In the genomic region with DNA sequence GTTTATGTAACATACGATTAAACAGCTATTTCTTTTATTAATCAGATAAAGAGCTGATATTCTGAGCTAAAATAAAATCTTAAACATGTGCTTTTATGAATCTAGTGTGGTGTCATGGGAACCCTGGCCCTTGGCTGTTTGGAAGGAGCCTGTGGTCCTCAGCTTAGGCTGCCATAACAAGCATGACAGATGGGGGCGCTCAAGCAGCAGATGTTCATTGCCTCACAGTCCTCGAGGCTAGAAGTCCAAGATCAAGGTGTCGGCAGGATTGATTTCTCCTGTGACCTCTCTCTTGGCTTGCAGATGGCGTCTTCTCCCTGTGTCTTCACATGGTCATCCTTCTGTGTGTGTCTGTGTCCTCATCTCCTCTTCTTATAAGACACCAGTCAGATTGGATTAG, we compare ENCODE assay signal across 13 cellular contexts.
DNase-seq lines count a peak whose midpoint lies in the region; ATAC-seq, FAIRE-seq and TF ChIP-seq lines count a peak whose summit lies in the region.
"Had no signal": no experiment of that assay in that cellular context is flagged by ENCODE, and none has a peak within 500 bp of the region (broad histone marks: within the 10 kb centered on the region; RNA-seq: fewer than 3 reads in every experiment).

No MANE protein-coding gene starts in this region.

- no peaks in the 10 kb centered on the region for H3K36me3 ChIP-seq in HepG2 (replicated peaks in 1 of 2; ENCODE audit: control insufficient read depth in 1 of 2, insufficient read depth in 2 of 2, low read length in 2 of 2)
- H3K36me3 ChIP-seq in right lobe of liver = no peaks in the 10 kb centered on the region
- no peaks in the 10 kb centered on the region for H3K36me3 ChIP-seq in Loucy (ENCODE audit: insufficient read depth, low read length)
- no peaks in the 10 kb centered on the region for H3K36me3 ChIP-seq in spleen
- H3K36me3 ChIP-seq: upper lobe of left lung had no signal

- TF ChIP-seq EP300 in HepG2 (IDR thresholded peaks at IDR 0.05; ENCODE audit: low read depth in 2 of 2, low read length in 2 of 2) (no peak), HepG2 (CRISPR knock-in tag; IDR thresholded peaks at IDR 0.05; ENCODE audit: borderline replicate concordance) (no peak)

- H3F3A ChIP-seq in Loucy (ENCODE audit: low read depth) = no peaks in the 10 kb centered on the region

- in situ Hi-C loops in HepG2 (cut with HindIII; ENCODE audit: extremely low pct_ligation_motif_present, low pct_unique_long_range_greater_than_20kb) = no loop called here

- 0 out of 2 replicates have a peak, but pooled peaks have one; percentile 13 for TF ChIP-seq CTCF in HepG2 (CRISPR knock-in tag; IDR thresholded peaks at IDR 0.05)
- peak in 1 of 4 donors; percentile 17 for TF ChIP-seq CTCF in right lobe of liver (IDR thresholded peaks at IDR 0.05)
- TF ChIP-seq CTCF in Loucy (conservative IDR thresholded peaks at IDR 0.05; ENCODE audit: low read length) = peak; percentile 45
- no peak for TF ChIP-seq CTCF in spleen (IDR thresholded peaks at IDR 0.05 in 8 of 11, conservative IDR thresholded peaks at IDR 0.05 in 3 of 11)
- no peak for TF ChIP-seq CTCF in GM10248 (IDR thresholded peaks at IDR 0.05; ENCODE audit: control extremely low read depth, extremely low read depth, low read depth, missing control alignments)

- POLR2A ChIA-PET in HepG2 (lab: Yijun Ruan, JAX) = no interaction called here
- POLR2A ChIA-PET in GM10248 (lab: Yijun Ruan, JAX) = no interaction called here

- CTCF ChIA-PET in HepG2 (lab: Yijun Ruan, JAX; ENCODE audit: low intra/inter-chr PET ratio, low total read pairs) (no interaction called here), GM10248 (lab: Yijun Ruan, JAX) (interaction anchor here (0.7 to 1.7 kb wide), 9 partner anchors 8 to 169 kb away, joined by 3 to 5 read pairs (median 3); no protein-coding TSS in a partner anchor)

- no peak overlapping the region for H2AFZ ChIP-seq in HepG2 (ENCODE audit: low read length)
- H2AFZ ChIP-seq in Loucy (ENCODE audit: low read length) = no peak overlapping the region

- no peak for ATAC-seq in HepG2
- no peak for ATAC-seq in right lobe of liver
- ATAC-seq in GM21526 (IDR thresholded peaks at IDR 0.05; ENCODE audit: low FRiP score, unreplicated experiment) = no peak
- ATAC-seq: natural killer cell treated with Interleukin-12 subunit alpha and Interleukin-12 subunit beta and Interleukin-15 and Interleukin-18, amount 100 ng/mL, for 72 hours had no signal

- no peak overlapping the region for H3K9ac ChIP-seq in HepG2 (ENCODE audit: insufficient read depth, low read depth, low read length)
- H3K9ac ChIP-seq in Loucy (ENCODE audit: low read depth, low read length, poor library complexity, severe bottlenecking) = no peak overlapping the region

- TF ChIP-seq RAD21 in HepG2 (CRISPR knock-in tag; IDR thresholded peaks at IDR 0.05) = no peak

- BruUV-seq in HepG2 (replicated peaks; lab: Mats Ljungman, UMichigan) = no TSS peak

- H3K4me3 ChIP-seq in HepG2 (replicated peaks in 1 of 3; ENCODE audit: insufficient read depth in 1 of 3, low read depth in 2 of 3, low read length in 3 of 3) (no peak overlapping the region), right lobe of liver (no peak overlapping the region), Loucy (ENCODE audit: low read length, poor library complexity, severe bottlenecking) (no peak overlapping the region), spleen (no peak overlapping the region)
- H3K4me3 ChIP-seq: upper lobe of left lung had no signal

- H4K20me1 ChIP-seq in HepG2 (ENCODE audit: insufficient read depth, low read length) (no peaks in the 10 kb centered on the region), Loucy (ENCODE audit: insufficient read depth, low read length, poor library complexity, severe bottlenecking) (no peaks in the 10 kb centered on the region)

- no peaks in the 10 kb centered on the region; the same call in 1 of the 2 replicates for H3K9me3 ChIP-seq in HepG2 (ENCODE audit: low read length)
- no peaks in the 10 kb centered on the region for H3K9me3 ChIP-seq in right lobe of liver
- no peaks in the 10 kb centered on the region for H3K9me3 ChIP-seq in Loucy (ENCODE audit: insufficient read depth, low read depth, low read length)
- H3K9me3 ChIP-seq in spleen = peaks cover 0 to 4% (median 0%) of the 10 kb centered on the region in 8 donors
- H3K9me3 ChIP-seq: Caco-2, upper lobe of left lung had no signal

- H3K27me3 ChIP-seq in HepG2 (ENCODE audit: control insufficient read depth in 1 of 2, insufficient read depth in 2 of 2, low read length in 2 of 2) = no peaks in the 10 kb centered on the region
- peaks cover 0 to 3% of the 10 kb centered on the region in 2 donors for H3K27me3 ChIP-seq in right lobe of liver
- H3K27me3 ChIP-seq in Loucy (ENCODE audit: insufficient read depth, low read length, poor library complexity, severe bottlenecking) = no peaks in the 10 kb centered on the region
- peaks cover 0 to 10% (median 0%) of the 10 kb centered on the region in 7 donors for H3K27me3 ChIP-seq in spleen (replicated peaks in 1 of 7)
- H3K27me3 ChIP-seq: upper lobe of left lung had no signal

- H3K27ac ChIP-seq in HepG2 (ENCODE audit: extremely low read length, insufficient read depth, low read length) (no peak overlapping the region), right lobe of liver (no peak overlapping the region), spleen (no peak overlapping the region)
- H3K27ac ChIP-seq: upper lobe of left lung had no signal

- no peak overlapping the region for H3K4me2 ChIP-seq in HepG2 (ENCODE audit: low read depth, low read length)
- H3K4me2 ChIP-seq in Loucy (ENCODE audit: low read depth, low read length, poor library complexity, severe bottlenecking) = no peak overlapping the region

- no peak for TF ChIP-seq POLR2A in HepG2 (IDR thresholded peaks at IDR 0.05; ENCODE audit: insufficient read depth in 1 of 2, low read depth in 2 of 2, low read length in 2 of 2)
- TF ChIP-seq POLR2A in right lobe of liver (IDR thresholded peaks at IDR 0.05) = no peak
- TF ChIP-seq POLR2A in spleen (IDR thresholded peaks at IDR 0.05) = no peak

- WGBS in HepG2 (ENCODE audit: low lambda C conversion rate) = 30% methylated on average over 3 of the region's 5 CpGs
- 76% methylated on average over 4 of the region's 5 CpGs for WGBS in right lobe of liver (ENCODE audit: insufficient coverage, low coverage, low lambda C conversion rate, missing lambda C conversion rate)
- WGBS in spleen, 5 donors = 76 to 86% (median 80%) methylated on average over 5 of the region's 5 CpGs

- H3K4me1 ChIP-seq in HepG2 (ENCODE audit: insufficient read depth, low read length) (no peaks in the 10 kb centered on the region), right lobe of liver (peaks cover 0 to 12% (median 5%) of the 10 kb centered on the region in 4 donors), Loucy (ENCODE audit: insufficient read depth, low read length, poor library complexity, severe bottlenecking) (no peaks in the 10 kb centered on the region), spleen (no peaks in the 10 kb centered on the region)
- H3K4me1 ChIP-seq: Caco-2, upper lobe of left lung had no signal

- no peaks in the 10 kb centered on the region for H3K79me2 ChIP-seq in HepG2 (ENCODE audit: insufficient read depth, low read length)
- H3K79me2 ChIP-seq in Loucy (ENCODE audit: insufficient read depth, low read length) = no peaks in the 10 kb centered on the region

- DNase-seq in HepG2 (ENCODE audit: low spot score) (no peak), right lobe of liver (no peak), dermis blood vessel endothelial cell (peak; percentile 9), spleen (no peak), GM10248 (ENCODE audit: extremely low spot score) (no peak)
- DNase-seq in stimulated activated CD8-positive, alpha-beta memory T cell treated with anti-CD3 and anti-CD28 coated beads, Interleukin-4, amount 100 ng/mL, for 48 hours = peak; percentile 54
- DNase-seq: activated effector memory CD4-positive, alpha-beta T cell treated with Interleukin-2 at 50 U/mL for 16 hours; NCI-H226; upper lobe of left lung had no signal

- no peaks in the 10 kb centered on the region for H3K9me2 ChIP-seq in Loucy (replicated peaks; ENCODE audit: low read depth, low read length)

- intact Hi-C loops in HepG2 (cut with micrococcal nuclease; ENCODE audit: unreplicated experiment) (no loop called here), right lobe of liver (cut with DNase I) (no loop called here), spleen (cut with DNase I; ENCODE audit: low total_unique reads) (no loop called here)

- no peak for FAIRE-seq in HepG2 (lab: Jason Lieb, UNC)

TF ChIP-seq in HepG2, 621 proteins besides CTCF, POLR2A, EP300 and RAD21:
- no peak for TF ChIP-seq ZNF891 (CRISPR knock-in tag; IDR thresholded peaks at IDR 0.05)
- TF ChIP-seq ZNF383 (CRISPR knock-in tag; IDR thresholded peaks at IDR 0.05; ENCODE audit: borderline replicate concordance) = no peak
- TF ChIP-seq, protein P1, sequence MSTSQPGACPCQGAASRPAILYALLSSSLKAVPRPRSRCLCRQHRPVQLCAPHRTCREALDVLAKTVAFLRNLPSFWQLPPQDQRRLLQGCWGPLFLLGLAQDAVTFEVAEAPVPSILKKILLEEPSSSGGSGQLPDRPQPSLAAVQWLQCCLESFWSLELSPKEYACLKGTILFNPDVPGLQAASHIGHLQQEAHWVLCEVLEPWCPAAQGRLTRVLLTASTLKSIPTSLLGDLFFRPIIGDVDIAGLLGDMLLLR (CRISPR knock-in tag; IDR thresholded peaks at IDR 0.05) = no peak
- no peak for TF ChIP-seq U2AF1 (optimal IDR thresholded peaks at IDR 0.05; ENCODE audit: low read depth, low read length)
- no peak for TF ChIP-seq ZNF251 (CRISPR knock-in tag; IDR thresholded peaks at IDR 0.05)
- no peak for TF ChIP-seq TFAP4 (IDR thresholded peaks at IDR 0.05; ENCODE audit: borderline replicate concordance, low read depth)
- TF ChIP-seq ZNF777 (CRISPR knock-in tag; IDR thresholded peaks at IDR 0.05) = no peak

Comparison
In these comparisons a context has a peak if more than half of its experiments do, and no peak if none do; other contexts are left out.
1. DNase-seq: peak in dermis blood vessel endothelial cell (single experiment) and stimulated activated CD8-positive, alpha-beta memory T cell treated with anti-CD3 and anti-CD28 coated beads, Interleukin-4, amount 100 ng/mL, for 48 hours (single experiment); none in HepG2 (single experiment), right lobe of liver (0 of 3), spleen (single experiment) and GM10248 (single experiment).
2. CTCF ChIP-seq: peak in HepG2 (single experiment) and Loucy (single experiment); none in spleen (0 of 11) and GM10248 (single experiment).